19 cellular contexts compared by ENCODE assay signal in the genomic region with DNA sequence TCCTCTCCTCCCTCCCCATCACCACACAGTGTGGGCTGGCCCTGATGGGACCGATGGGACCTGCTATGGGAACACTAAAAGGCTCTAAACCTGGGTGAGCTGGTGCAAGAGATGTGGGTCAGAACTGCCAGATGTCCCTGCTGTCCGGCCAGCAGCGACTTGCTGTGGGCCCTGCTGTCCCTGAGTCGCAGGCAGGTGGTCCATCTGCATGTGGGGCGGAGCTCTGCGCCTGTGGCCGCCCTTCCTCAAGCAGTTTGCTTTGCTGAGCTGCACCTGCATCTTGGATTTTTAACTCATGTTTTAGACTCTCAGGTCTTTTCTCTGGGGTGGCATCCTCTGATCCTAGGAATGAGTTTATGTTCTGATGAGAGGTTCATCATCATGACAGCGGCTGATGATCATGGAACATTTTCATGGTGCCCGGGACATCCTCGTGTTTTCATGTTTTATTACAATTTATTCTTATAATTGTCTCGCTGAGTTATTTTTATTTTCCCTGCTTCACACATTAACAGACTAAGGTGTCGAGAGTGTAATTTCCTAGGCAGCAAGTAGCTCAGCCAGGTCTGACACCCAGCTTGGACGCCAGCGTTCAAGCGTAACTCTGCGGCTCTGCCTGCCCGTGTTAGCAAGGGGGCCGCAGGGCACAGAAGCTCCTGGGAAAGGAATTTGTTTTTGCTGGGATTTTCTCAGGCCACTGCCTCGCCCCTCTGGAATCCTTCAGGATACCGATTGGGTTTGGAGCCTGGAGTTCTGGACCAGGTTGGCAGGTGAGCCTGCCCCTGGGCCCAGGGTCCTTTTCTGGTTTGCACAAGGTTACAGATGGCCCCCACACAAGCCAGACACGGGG.
DNase-seq lines count a peak whose midpoint lies in the region; ATAC-seq, FAIRE-seq and TF ChIP-seq lines count a peak whose summit lies in the region.
"Had no signal": no experiment of that assay in that cellular context is flagged by ENCODE, and none has a peak within 500 bp of the region (broad histone marks: within the 10 kb centered on the region; RNA-seq: fewer than 3 reads in every experiment).

No MANE protein-coding gene starts in this region.

- no peaks in the 10 kb centered on the region for H3K27me3 ChIP-seq in cardiac muscle cell
- H3K27me3 ChIP-seq in heart left ventricle, result no peaks in the 10 kb centered on the region
- no peaks in the 10 kb centered on the region for H3K27me3 ChIP-seq in endodermal cell (ENCODE audit: control insufficient read depth, insufficient read depth, low read length, poor library complexity, severe bottlenecking)
- no peaks in the 10 kb centered on the region for H3K27me3 ChIP-seq in colonic mucosa

- 71 to 84% (median 81%) methylated on average over 18 to 21 of the region's 21 CpGs for WGBS in heart left ventricle, 4 donors
- 86 to 90% methylated on average over 13 to 21 of the region's 21 CpGs for WGBS in endodermal cell (ENCODE audit: insufficient coverage in 1 of 2, insufficient read length in 1 of 2), 2 experiments

- H3K4me1 Mint-ChIP-seq in endodermal cell (peaks cover 5% of the 10 kb centered on the region), neural crest cell (no peaks in the 10 kb centered on the region), type B pancreatic cell (ENCODE audit: unreplicated experiment) (peaks cover 8% of the 10 kb centered on the region)

- H3K9ac ChIP-seq in endodermal cell (ENCODE audit: extremely low read depth, low read length, poor library complexity, severe bottlenecking) (no peak overlapping the region), colonic mucosa (ENCODE audit: low read depth in 2 of 2, low read length in 2 of 2) (no peak overlapping the region)

- H3K4me1 ChIP-seq in cardiac muscle cell (ENCODE audit: low read depth), result peaks cover 21% of the 10 kb centered on the region
- H3K4me1 ChIP-seq in heart left ventricle, result no peaks in the 10 kb centered on the region
- H3K4me1 ChIP-seq in endodermal cell (ENCODE audit: control insufficient read depth, insufficient read depth, low read length), result no peaks in the 10 kb centered on the region
- no peaks in the 10 kb centered on the region for H3K4me1 ChIP-seq in colonic mucosa

- H3K4me3 Mint-ChIP-seq in endodermal cell (no peak overlapping the region), neural crest cell (no peak overlapping the region), type B pancreatic cell (no peak overlapping the region)
- H3K4me3 Mint-ChIP-seq: CD4-positive, alpha-beta memory T cell; IgD-negative memory B cell had no signal

- H3K27ac ChIP-seq in cardiac muscle cell (peak overlapping the region; percentile 22), heart left ventricle (no peak overlapping the region), endodermal cell (ENCODE audit: low read depth, low read length) (no peak overlapping the region), colonic mucosa (no peak overlapping the region)
- H3K27ac ChIP-seq: HL-60 had no signal

- H3K36me3 ChIP-seq in cardiac muscle cell (no peaks in the 10 kb centered on the region), heart left ventricle (no peaks in the 10 kb centered on the region), endodermal cell (ENCODE audit: control insufficient read depth, insufficient read depth, low read length) (no peaks in the 10 kb centered on the region), colonic mucosa (no peaks in the 10 kb centered on the region)

- H3K27ac Mint-ChIP-seq in endodermal cell (no peak overlapping the region), neural crest cell (ENCODE audit: unreplicated experiment) (peak overlapping the region; percentile 19), type B pancreatic cell (no peak overlapping the region)
- H3K27ac Mint-ChIP-seq: IgD-negative memory B cell had no signal

- no peak for DNase-seq in cardiac muscle cell (ENCODE audit: low read depth in 1 of 2, low spot score in 1 of 2)
- no peak for DNase-seq in heart left ventricle
- DNase-seq in endodermal cell, result peak; percentile 53
- DNase-seq in neural crest cell (ENCODE audit: low read depth, low spot score), result no peak
- DNase-seq in type B pancreatic cell (ENCODE audit: extremely low spot score, unreplicated experiment), result peak; percentile 43
- DNase-seq in GM12892 (ENCODE audit: insufficient read length), result no peak
- no peak for DNase-seq in GM19239 (ENCODE audit: insufficient read length, low spot score)
- DNase-seq in colonic mucosa, result no peak
- DNase-seq: Calu3, DMS53, HCEC 1CT, NCI-H1417 treated with DMSO at 0.1 percent for 48 hours, NCI-H2029 treated with DMSO at 0.1 percent for 48 hours, NCI-H2171 treated with DMSO at 0.1 percent for 48 hours, NCI-H510A, NCI-H774 had no signal

- peaks cover 5% of the 10 kb centered on the region for H3K36me3 Mint-ChIP-seq in endodermal cell (ENCODE audit: low read depth)
- peaks cover 3% of the 10 kb centered on the region for H3K36me3 Mint-ChIP-seq in neural crest cell (ENCODE audit: low read depth)
- H3K36me3 Mint-ChIP-seq in type B pancreatic cell, result no peaks in the 10 kb centered on the region
- H3K36me3 Mint-ChIP-seq: CD4-positive, alpha-beta memory T cell; IgD-negative memory B cell had no signal

- no peak overlapping the region for H3K4me3 ChIP-seq in cardiac muscle cell
- H3K4me3 ChIP-seq in heart left ventricle, result no peak overlapping the region
- no peak overlapping the region for H3K4me3 ChIP-seq in endodermal cell (ENCODE audit: low read length)
- H3K4me3 ChIP-seq in colonic mucosa, result no peak overlapping the region

- FAIRE-seq in GM12892 (lab: Jason Lieb, UNC), result no peak
- FAIRE-seq in GM19239 (lab: Jason Lieb, UNC), result no peak

- H3K9me3 ChIP-seq in cardiac muscle cell (ENCODE audit: low read depth), result no peaks in the 10 kb centered on the region
- H3K9me3 ChIP-seq in heart left ventricle, result no peaks in the 10 kb centered on the region
- no peaks in the 10 kb centered on the region for H3K9me3 ChIP-seq in endodermal cell (ENCODE audit: control insufficient read depth, low read length)
- H3K9me3 ChIP-seq in colonic mucosa, result no peaks in the 10 kb centered on the region

- no peak for TF ChIP-seq POLR2A in heart left ventricle (IDR thresholded peaks at IDR 0.05)
- no peak for TF ChIP-seq POLR2A in GM12892 (IDR thresholded peaks at IDR 0.05; ENCODE audit: low read depth, low read length)

- TF ChIP-seq CTCF in cardiac muscle cell (IDR thresholded peaks at IDR 0.05; ENCODE audit: low read depth, low read length) (no peak), heart left ventricle (IDR thresholded peaks at IDR 0.05) (no peak), endodermal cell (conservative IDR thresholded peaks at IDR 0.05) (no peak), neural crest cell (conservative IDR thresholded peaks at IDR 0.05) (no peak), type B pancreatic cell (conservative IDR thresholded peaks at IDR 0.05) (no peak), colonic mucosa (IDR thresholded peaks at IDR 0.05) (no peak)

- ATAC-seq in heart left ventricle, result no peak

- intact Hi-C loops in heart left ventricle (cut with DNase I) (no loop called here), colonic mucosa (cut with DNase I) (no loop called here)

- H3K9me3 Mint-ChIP-seq in endodermal cell (no peaks in the 10 kb centered on the region), neural crest cell (no peaks in the 10 kb centered on the region), type B pancreatic cell (no peaks in the 10 kb centered on the region)

- H3K27me3 Mint-ChIP-seq in endodermal cell (ENCODE audit: insufficient read depth) (no peaks in the 10 kb centered on the region), neural crest cell (ENCODE audit: low read depth) (no peaks in the 10 kb centered on the region), type B pancreatic cell (no peaks in the 10 kb centered on the region)

Comparison
In these comparisons a context has a peak if more than half of its experiments do, and no peak if none do; other contexts are left out.
1. DNase-seq: peak in endodermal cell (single experiment) and type B pancreatic cell (single experiment); none in cardiac muscle cell (0 of 2), heart left ventricle (0 of 5), neural crest cell (single experiment), GM12892 (single experiment), GM19239 (single experiment) and colonic mucosa (single experiment).